In the genomic region with DNA sequence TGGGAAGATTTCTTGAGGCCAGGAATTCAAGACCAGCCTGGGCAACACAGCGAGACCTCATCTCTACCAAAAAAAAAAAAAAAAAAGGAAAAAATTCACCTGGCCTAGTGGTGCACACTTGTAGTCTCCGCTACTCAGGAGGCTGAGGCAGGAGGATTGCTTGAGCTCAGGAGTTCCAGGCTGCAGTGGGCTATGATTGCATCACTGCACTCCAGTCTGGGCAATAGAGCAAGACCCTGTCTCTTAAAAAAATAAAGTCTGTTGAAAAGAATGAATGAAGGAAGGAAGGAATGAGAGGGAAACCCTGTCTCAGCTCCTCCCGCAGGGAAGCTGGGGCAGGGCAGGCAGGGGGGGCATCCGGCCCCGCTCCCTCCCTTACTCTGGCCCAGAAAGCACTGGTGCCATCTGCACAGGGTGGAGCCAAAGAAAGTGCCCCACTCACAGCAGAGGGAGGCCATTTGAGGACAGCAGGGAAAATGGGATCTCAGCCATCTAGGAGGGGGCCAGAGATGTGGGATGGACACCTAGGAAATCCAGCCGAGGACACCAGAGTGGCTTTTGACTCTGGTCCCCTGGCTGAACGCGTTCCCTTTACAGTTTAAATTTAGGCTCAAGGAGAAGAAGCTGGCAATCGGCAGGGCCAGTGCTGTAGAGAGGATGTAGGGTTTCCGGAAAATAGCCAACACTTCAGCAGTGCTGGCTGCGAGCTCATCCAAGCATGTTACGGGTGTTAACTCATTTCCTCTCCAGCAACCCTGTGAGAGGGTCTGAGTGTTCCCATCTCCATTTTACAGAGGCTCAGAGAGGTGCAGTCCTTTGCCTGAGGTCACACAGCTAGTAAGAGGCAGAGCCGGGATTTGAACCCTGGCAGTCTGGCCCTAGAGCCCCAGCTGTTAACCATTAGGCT, we compare ENCODE assay signal across 12 cellular contexts. TPM values are rescaled to one million over a fixed set of nuclear protein-coding genes. Genes with fewer than 3 reads are reported as not detected.
DNase-seq lines count a peak whose midpoint lies in the region; ATAC-seq and TF ChIP-seq lines count a peak whose summit lies in the region.
"Had no signal": no experiment of that assay in that cellular context is flagged by ENCODE, and none has a peak within 500 bp of the region (broad histone marks: within the 10 kb centered on the region; RNA-seq: fewer than 3 reads in every experiment).

No MANE protein-coding gene starts in this region.

- DNase-seq in GDM1 (lab: John Stamatoyannopoulos, UW) (peak; percentile 30), NAMALWA (ENCODE audit: low spot score) (peak; percentile 54), epithelial cell of proximal tubule (ENCODE audit: low read depth) (no peak), pons (ENCODE audit: low spot score) (peak; percentile 69), T-helper 1 cell (no peak)
- DNase-seq in activated naive CD4-positive, alpha-beta T cell treated with Interleukin-2 at 50 U/mL for 16 hours: no peak
- DNase-seq: cortex of kidney; GOT3; Karpas-422; stimulated activated CD4-positive, alpha-beta T cell treated with anti-CD3 and anti-CD28 coated beads, Interleukin-4, amount 100 ng/mL, for 1 hour had no signal

- peak overlapping the region; percentile 23 for H3K4me3 ChIP-seq in epithelial cell of proximal tubule (ENCODE audit: low read depth, low read length)

- TF ChIP-seq CTCF in epithelial cell of proximal tubule (conservative IDR thresholded peaks at IDR 0.05; ENCODE audit: low read depth, low read length): no peak

- ATAC-seq in HG03159 (IDR thresholded peaks at IDR 0.05; ENCODE audit: unreplicated experiment) (no peak), GM21526 (IDR thresholded peaks at IDR 0.05; ENCODE audit: low FRiP score, unreplicated experiment) (no peak)

RNA-seq across cellular contexts. Expression of gene HPN, which starts 3.6 kb away (rescaled TPM):
- total RNA-seq in epithelial cell of proximal tubule: 2.0 TPM in 1 of 2 replicates, not detected in the other

RNA-seq across cellular contexts. Expression of gene SCN1B, which starts 7.7 kb away (rescaled TPM):
- total RNA-seq in epithelial cell of proximal tubule: 1.3 and 1.5 TPM in 2 replicates

RNA-seq across cellular contexts. Expression of gene GRAMD1A, which starts 37.8 kb away (rescaled TPM):
- total RNA-seq in epithelial cell of proximal tubule: 55.0 and 67.7 TPM in 2 replicates

Comparison
In these comparisons a context has a peak if more than half of its experiments do, and no peak if none do; other contexts are left out.
1. DNase-seq: peak in GDM1 (single experiment), NAMALWA (single experiment) and pons (single experiment); none in epithelial cell of proximal tubule (single experiment), activated naive CD4-positive, alpha-beta T cell treated with Interleukin-2 at 50 U/mL for 16 hours (single experiment) and T-helper 1 cell (0 of 5).